In genomic region chr20:21102691-21103311, GRCh38 we compare ENCODE assay signal across 8 cellular contexts. TPM values are rescaled to one million over a fixed set of nuclear protein-coding genes. Genes with fewer than 3 reads are reported as not detected.
A peak's percentile ranks its signal among the peaks of the same experiment; 100 is the strongest.
DNase-seq lines count a peak whose midpoint lies in the region; ATAC-seq and TF ChIP-seq lines count a peak whose summit lies in the region.

No MANE protein-coding gene starts in this region.

- POLR2A ChIA-PET in activated CD4-positive, alpha-beta T cell treated with anti-CD3 and anti-CD28 coated beads for 36 hours (lab: Charles Lee) = no interaction called here
- POLR2A ChIA-PET in Panc1 (lab: Charles Lee) = no interaction called here

- H3K27ac Mint-ChIP-seq in activated CD4-positive, alpha-beta T cell treated with anti-CD3 and anti-CD28 coated beads for 36 hours = no peak overlapping the region

- intact Hi-C loops in activated CD4-positive, alpha-beta T cell treated with anti-CD3 and anti-CD28 coated beads for 36 hours (cut with DNase I, micrococcal nuclease) = loop anchor here (1.0 to 10.0 kb wide), 6 partner anchors 294 to 1472 kb away; partner anchors contain the start of genes INSM1 (in 2 of the 2) and NKX2-4 (in 2 of the 2)
- intact Hi-C loops in Panc1 (cut with micrococcal nuclease; ENCODE audit: unreplicated experiment) = no loop called here
- intact Hi-C loops in aorta (cut with DNase I) = loop anchor here in 1 of 2 donors (10.0 kb wide), 1 partner anchor 292 kb away; the partner anchor contains the start of gene NKX2-4

- H3K4me1 ChIP-seq in Panc1 (ENCODE audit: control insufficient read depth, insufficient read depth, low read length) (no peaks in the 10 kb centered on the region), muscle layer of colon (ENCODE audit: insufficient read depth, low read length) (peaks cover 28% of the 10 kb centered on the region), aorta (ENCODE audit: control insufficient read depth in 1 of 2, insufficient read depth in 2 of 2, low read length in 2 of 2) (no peaks in the 10 kb centered on the region)

- H3K27me3 ChIP-seq in Panc1 (ENCODE audit: control insufficient read depth, insufficient read depth, low read length) = peaks cover 2% of the 10 kb centered on the region; the same call in 1 of the 2 replicates
- peaks cover 79 to 92% of the 10 kb centered on the region in 2 donors for H3K27me3 ChIP-seq in muscle layer of colon (ENCODE audit: control insufficient read depth in 1 of 2, insufficient read depth in 2 of 2, low read length in 2 of 2)
- H3K27me3 ChIP-seq in aorta (ENCODE audit: control insufficient read depth in 1 of 2, insufficient read depth in 2 of 2, low read length in 1 of 2) = no peaks in the 10 kb centered on the region

- peak; percentile 27 for ATAC-seq in activated CD4-positive, alpha-beta T cell treated with anti-CD3 and anti-CD28 coated beads for 36 hours
- ATAC-seq in Panc1 = peak; percentile 80
- peak; percentile 62 for ATAC-seq in aorta (ENCODE audit: low FRiP score)
- ATAC-seq in GM19035 (IDR thresholded peaks at IDR 0.05; ENCODE audit: unreplicated experiment) = no peak
- no peak for ATAC-seq in GM19324 (IDR thresholded peaks at IDR 0.05; ENCODE audit: low FRiP score, unreplicated experiment)

- no peak overlapping the region for H3K27ac ChIP-seq in Panc1 (ENCODE audit: low read length)
- H3K27ac ChIP-seq in muscle layer of colon (ENCODE audit: low read depth, low read length) = no peak overlapping the region
- H3K27ac ChIP-seq in aorta (ENCODE audit: low read depth in 1 of 2, low read length in 2 of 2) = no peak overlapping the region

- no TSS peak for BruUV-seq in Panc1 (replicated peaks; lab: Mats Ljungman, UMichigan)

- peak overlapping the region; percentile 61 for H3K4me3 Mint-ChIP-seq in activated CD4-positive, alpha-beta T cell treated with anti-CD3 and anti-CD28 coated beads for 36 hours

- CTCF ChIA-PET in activated CD4-positive, alpha-beta T cell treated with anti-CD3 and anti-CD28 coated beads for 36 hours (lab: Charles Lee) = interaction anchor here (0.6 kb wide), 1 partner anchor 1015 kb away, joined by 3 read pairs; no protein-coding TSS in a partner anchor
- CTCF ChIA-PET in Panc1 (lab: Charles Lee) = no interaction called here

- H3K9me3 Mint-ChIP-seq in activated CD4-positive, alpha-beta T cell treated with anti-CD3 and anti-CD28 coated beads for 36 hours (ENCODE audit: low read depth) = no peaks in the 10 kb centered on the region

- TF ChIP-seq CTCF in Panc1 (IDR thresholded peaks at IDR 0.05) = no peak

- peaks cover 34% of the 10 kb centered on the region for H3K4me1 Mint-ChIP-seq in activated CD4-positive, alpha-beta T cell treated with anti-CD3 and anti-CD28 coated beads for 36 hours

- peak; percentile 59 for DNase-seq in activated CD4-positive, alpha-beta T cell treated with anti-CD3 and anti-CD28 coated beads for 36 hours
- no peak for DNase-seq in activated CD4-positive, alpha-beta T cell treated with anti-CD3 and anti-CD28 coated beads for 1 hour
- DNase-seq in Panc1 (ENCODE audit: low read depth, low spot score) = no peak
- peak; percentile 25 for DNase-seq in dermis blood vessel endothelial cell
- peak; percentile 66 to 80 for DNase-seq in aorta

- H3K36me3 Mint-ChIP-seq in activated CD4-positive, alpha-beta T cell treated with anti-CD3 and anti-CD28 coated beads for 36 hours (ENCODE audit: low read depth) = no peaks in the 10 kb centered on the region

- H3K9me3 ChIP-seq in Panc1 (ENCODE audit: control insufficient read depth, insufficient read depth, low read depth, low read length) (no peaks in the 10 kb centered on the region), muscle layer of colon (ENCODE audit: low read length) (no peaks in the 10 kb centered on the region), aorta (ENCODE audit: control insufficient read depth, low read length) (no peaks in the 10 kb centered on the region)

- 1 to 2% methylated on average over 29 to 35 of the region's 35 CpGs for WGBS in aorta, 2 donors

- peaks cover 70% of the 10 kb centered on the region for H3K27me3 Mint-ChIP-seq in activated CD4-positive, alpha-beta T cell treated with anti-CD3 and anti-CD28 coated beads for 36 hours

- H3K36me3 ChIP-seq in Panc1 (ENCODE audit: control insufficient read depth, insufficient read depth, low read length) (no peaks in the 10 kb centered on the region), muscle layer of colon (ENCODE audit: insufficient read depth, low read length) (no peaks in the 10 kb centered on the region), aorta (ENCODE audit: control insufficient read depth in 1 of 2, insufficient read depth in 2 of 2, low read length in 1 of 2) (no peaks in the 10 kb centered on the region)

- in situ Hi-C loops in Panc1 (cut with HindIII; ENCODE audit: low pct_unique_long_range_greater_than_20kb, low sequenced_read_pairs) = no loop called here

- H3K9ac ChIP-seq in muscle layer of colon (ENCODE audit: low read length) = no peak overlapping the region

- H3K4me3 ChIP-seq in Panc1 (ENCODE audit: low read depth in 2 of 2, low read length in 2 of 2) = peak overlapping the region; percentile 19 to 33
- peak overlapping the region; percentile 18 to 46 for H3K4me3 ChIP-seq in muscle layer of colon (ENCODE audit: low read depth in 1 of 2, low read length in 2 of 2)
- H3K4me3 ChIP-seq in aorta (ENCODE audit: low read length in 2 of 2) = no peak overlapping the region

RNA-seq across cellular contexts. Expression of gene LINC00237, which starts 3.4 kb away (rescaled TPM):
- total RNA-seq in activated CD4-positive, alpha-beta T cell treated with anti-CD3 and anti-CD28 coated beads for 36 hours = not detected
- total RNA-seq in Panc1 (2021; ENCODE audit: unreplicated experiment) (not detected), dermis blood vessel endothelial cell (not detected in 2 replicates), aorta (not detected)
- polyA plus RNA-seq in Panc1 (2012; ENCODE audit: insufficient read length) = not detected
- polyA plus RNA-seq in aorta = 1 to 10 TPM in 1 of 2 donors, not detected in 1; 1.1 TPM

RNA-seq across cellular contexts. Expression of gene KIZ, which starts 23.1 kb away (rescaled TPM):
- 10 to 100 TPM; 13.2 to 15.2 TPM for total RNA-seq in activated CD4-positive, alpha-beta T cell treated with anti-CD3 and anti-CD28 coated beads for 36 hours
- total RNA-seq in Panc1 (2021; ENCODE audit: unreplicated experiment) (6.5 TPM), dermis blood vessel endothelial cell (5.7 and 7.5 TPM in 2 replicates), aorta (10 to 100 TPM; 22.0 to 29.4 TPM)
- polyA plus RNA-seq in Panc1 (2012; ENCODE audit: insufficient read length) = 5.5 TPM
- polyA plus RNA-seq in aorta = 10 to 100 TPM; 15.9 to 22.7 TPM

Comparison
In these comparisons a context has a peak if more than half of its experiments do, and no peak if none do; other contexts are left out.
1. DNase-seq: peak in activated CD4-positive, alpha-beta T cell treated with anti-CD3 and anti-CD28 coated beads for 36 hours (single experiment), dermis blood vessel endothelial cell (single experiment) and aorta (2 of 2); none in activated CD4-positive, alpha-beta T cell treated with anti-CD3 and anti-CD28 coated beads for 1 hour (single experiment) and Panc1 (single experiment).
2. ATAC-seq: peak in activated CD4-positive, alpha-beta T cell treated with anti-CD3 and anti-CD28 coated beads for 36 hours (single experiment), Panc1 (single experiment) and aorta (single experiment); none in GM19035 (single experiment) and GM19324 (single experiment).
3. H3K4me3 ChIP-seq: peak in Panc1 (2 of 2) and muscle layer of colon (2 of 2); none in aorta (0 of 2).